ENCODE assay signal across 21 cellular contexts in the genomic region with DNA sequence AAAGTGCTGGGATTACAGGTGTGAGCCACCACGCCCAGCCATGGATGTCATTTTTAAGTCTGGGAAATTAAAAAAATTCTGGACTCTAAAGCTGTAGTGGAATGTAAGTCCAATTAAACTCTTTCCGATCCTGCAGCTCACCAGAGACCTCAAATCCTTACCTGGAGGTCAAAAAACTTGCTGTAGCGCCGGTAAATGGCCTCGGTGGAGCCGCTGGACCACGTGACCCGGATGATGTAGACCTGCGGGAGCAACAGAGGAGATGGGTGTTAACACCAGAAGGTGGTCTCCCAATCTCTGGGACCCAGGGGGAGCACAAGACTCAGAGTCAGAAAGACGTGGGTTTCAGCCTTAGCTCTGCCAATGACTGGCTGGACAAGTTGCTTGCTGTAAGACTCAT.
"Had no signal": no experiment of that assay in that cellular context is flagged by ENCODE, and none has a peak within 500 bp of the region (broad histone marks: within the 10 kb centered on the region; RNA-seq: fewer than 3 reads in every experiment).

No MANE protein-coding gene starts in this region.

- H3K9me3 Mint-ChIP-seq: activated naive CD8-positive, alpha-beta T cell treated with anti-CD3 and anti-CD28 coated beads, Interleukin-2, amount 10 ng/mL, durations not matched to agents 7 days and 5 days; effector memory CD8-positive, alpha-beta T cell; natural killer cell treated with Interleukin-12 subunit alpha and Interleukin-12 subunit beta and Interleukin-15 and Interleukin-18, amount 100 ng/mL, for 72 hours had no signal

- H3K9me3 ChIP-seq: mucosa of descending colon, spleen, tibial artery had no signal

- H3K36me3 ChIP-seq: spleen had no signal

- H3K27ac Mint-ChIP-seq: activated CD4-positive, alpha-beta T cell treated with anti-CD3 and anti-CD28 coated beads for 36 hours; activated naive CD4-positive, alpha-beta T cell treated with anti-CD3 and anti-CD28 coated beads, Interleukin-2, amount 10 ng/mL, durations not matched to agents 7 days and 5 days; activated naive CD8-positive, alpha-beta T cell treated with anti-CD3 and anti-CD28 coated beads, Interleukin-2, amount 10 ng/mL, durations not matched to agents 7 days and 5 days; effector memory CD8-positive, alpha-beta T cell; natural killer cell treated with Interleukin-12 subunit alpha and Interleukin-12 subunit beta and Interleukin-15 and Interleukin-18, amount 100 ng/mL, for 72 hours had no signal

- H3K4me3 ChIP-seq: hepatocyte, mucosa of descending colon, spleen, tibial artery had no signal

- H3K27me3 ChIP-seq: foreskin keratinocyte, hepatocyte, tibial artery had no signal

- H3K36me3 Mint-ChIP-seq: activated naive CD4-positive, alpha-beta T cell treated with anti-CD3 and anti-CD28 coated beads, Interleukin-2, amount 10 ng/mL, durations not matched to agents 7 days and 5 days; activated naive CD8-positive, alpha-beta T cell treated with anti-CD3 and anti-CD28 coated beads, Interleukin-2, amount 10 ng/mL, durations not matched to agents 7 days and 5 days; natural killer cell treated with Interleukin-12 subunit alpha and Interleukin-12 subunit beta and Interleukin-15 and Interleukin-18, amount 100 ng/mL, for 72 hours had no signal

- DNase-seq: activated CD4-positive, alpha-beta T cell treated with anti-CD3 and anti-CD28 coated beads for 36 hours; activated CD4-positive, alpha-beta T cell treated with anti-CD3 and anti-CD28 coated beads, Interleukin-2, amount 50 U/mL, for 48 hours; activated CD4-positive, CD25-positive, alpha-beta regulatory T cell; activated CD8-positive, alpha-beta memory T cell treated with anti-CD3 and anti-CD28 coated beads, Interleukin-2, amount 50 U/mL, for 4 hours; activated gamma-delta T cell; activated naive CD4-positive, alpha-beta T cell treated with anti-CD3 and anti-CD28 coated beads, Interleukin-2, amount 10 ng/mL, durations not matched to agents 7 days and 5 days; activated naive CD8-positive, alpha-beta T cell treated with anti-CD3 and anti-CD28 coated beads, Interleukin-2, amount 10 ng/mL, durations not matched to agents 7 days and 5 days; activated T-cell treated with anti-CD3 and anti-CD28 coated beads, Interleukin-2, amount 50 U/mL, for 1 hour; amniotic stem cell; effector memory CD8-positive, alpha-beta T cell; foreskin keratinocyte; islet precursor cell; left cardiac atrium; left ventricle myocardium superior; mucosa of descending colon; posterior cingulate gyrus; spleen; stimulated activated naive CD4-positive, alpha-beta T cell treated with Interleukin-2 at 50 U/mL for 16 hours had no signal

- H3K27ac ChIP-seq: foreskin keratinocyte had no signal

- H3K4me3 Mint-ChIP-seq: activated CD4-positive, alpha-beta T cell treated with anti-CD3 and anti-CD28 coated beads for 36 hours; activated naive CD4-positive, alpha-beta T cell treated with anti-CD3 and anti-CD28 coated beads, Interleukin-2, amount 10 ng/mL, durations not matched to agents 7 days and 5 days; activated naive CD8-positive, alpha-beta T cell treated with anti-CD3 and anti-CD28 coated beads, Interleukin-2, amount 10 ng/mL, durations not matched to agents 7 days and 5 days; effector memory CD8-positive, alpha-beta T cell; natural killer cell treated with Interleukin-12 subunit alpha and Interleukin-12 subunit beta and Interleukin-15 and Interleukin-18, amount 100 ng/mL, for 72 hours had no signal
